24 cellular contexts compared by ENCODE assay signal in genomic region chr12:107435072-107435471, GRCh38.
"Had no signal": no experiment of that assay in that cellular context is flagged by ENCODE, and none has a peak within 500 bp of the region (broad histone marks: within the 10 kb centered on the region; RNA-seq: fewer than 3 reads in every experiment).

No MANE protein-coding gene starts in this region.

- H3K27me3 ChIP-seq: adrenal gland, breast epithelium, colonic mucosa, esophagus squamous epithelium, tibial artery, vagina had no signal

- H3K27ac Mint-ChIP-seq: activated naive CD4-positive, alpha-beta T cell treated with anti-CD3 and anti-CD28 coated beads, Interleukin-2, amount 50 U/mL, for 72 hours; activated T-cell treated with anti-CD3 and anti-CD28 coated beads, Interleukin-2, amount 50 U/mL, for 24 hours; effector memory CD8-positive, alpha-beta T cell; progenitor cell of endocrine pancreas had no signal

- H3K36me3 Mint-ChIP-seq: activated naive CD4-positive, alpha-beta T cell treated with anti-CD3 and anti-CD28 coated beads, Interleukin-2, amount 50 U/mL, for 72 hours had no signal

- H3K36me3 ChIP-seq: adrenal gland, breast epithelium, colonic mucosa, heart right ventricle, lower lobe of right lung, spleen, tibial artery, vagina had no signal

- H3K4me1 ChIP-seq: adrenal gland, breast epithelium, colonic mucosa, heart right ventricle, lower lobe of right lung, tibial artery, vagina had no signal

- H3K27ac ChIP-seq: adrenal gland, breast epithelium, colonic mucosa, dorsolateral prefrontal cortex, esophagus squamous epithelium, heart right ventricle, lower lobe of right lung, spleen, tibial artery, vagina had no signal

- H3K4me3 ChIP-seq: adrenal gland, breast epithelium, colonic mucosa, dorsolateral prefrontal cortex, esophagus squamous epithelium, heart right ventricle, lower lobe of right lung, spleen, tibial artery, vagina had no signal

- H3K9me3 ChIP-seq: adrenal gland, breast epithelium, colonic mucosa, esophagus squamous epithelium, heart right ventricle, lower lobe of right lung, spleen, tibial artery, vagina had no signal

- ATAC-seq: activated naive CD4-positive, alpha-beta T cell treated with anti-CD3 and anti-CD28 coated beads, Interleukin-2, amount 50 U/mL, for 72 hours; activated T-helper 17 cell treated with anti-CD3 and anti-CD28 coated beads, Interleukin-2, amount 50 U/mL, for 72 hours; effector memory CD8-positive, alpha-beta T cell; heart right ventricle; left lobe of liver; lower lobe of right lung; naive thymus-derived CD8-positive, alpha-beta T cell; stimulated activated naive CD8-positive, alpha-beta T cell treated with anti-CD3 and anti-CD28 coated beads, Interleukin-15, Interleukin-2, amounts not matched to agents 100 U/mL and 50 U/mL, for 24 hours had no signal

- H3K27me3 Mint-ChIP-seq: activated T-cell treated with anti-CD3 and anti-CD28 coated beads, Interleukin-2, amount 50 U/mL, for 24 hours; activated T-helper 17 cell treated with anti-CD3 and anti-CD28 coated beads, Interleukin-2, amount 50 U/mL, for 72 hours; central memory CD8-positive, alpha-beta T cell; effector memory CD8-positive, alpha-beta T cell; naive thymus-derived CD8-positive, alpha-beta T cell had no signal

- H3K9me3 Mint-ChIP-seq: activated naive CD4-positive, alpha-beta T cell treated with anti-CD3 and anti-CD28 coated beads, Interleukin-2, amount 50 U/mL, for 72 hours; activated T-cell treated with anti-CD3 and anti-CD28 coated beads, Interleukin-2, amount 50 U/mL, for 24 hours; activated T-helper 17 cell treated with anti-CD3 and anti-CD28 coated beads, Interleukin-2, amount 50 U/mL, for 72 hours; central memory CD8-positive, alpha-beta T cell; effector memory CD8-positive, alpha-beta T cell; naive thymus-derived CD8-positive, alpha-beta T cell had no signal

- DNase-seq: activated CD4-positive, alpha-beta T cell treated with anti-CD3 and anti-CD28 coated beads, Interleukin-2, amount 50 U/mL, for 4 hours; activated CD8-positive, alpha-beta memory T cell treated with anti-CD3 and anti-CD28 coated beads for 24 hours; activated CD8-positive, alpha-beta memory T cell treated with anti-CD3 and anti-CD28 coated beads, Interleukin-2, amount 50 U/mL, for 4 hours; activated T-cell treated with anti-CD3 and anti-CD28 coated beads, Interleukin-2, amount 50 U/mL, for 24 hours; adrenal gland; colonic mucosa; dorsolateral prefrontal cortex; effector memory CD8-positive, alpha-beta T cell; esophagus squamous epithelium; heart right ventricle; lower lobe of right lung; naive thymus-derived CD8-positive, alpha-beta T cell; spleen; stimulated activated CD4-positive, alpha-beta T cell treated with anti-CD3 and anti-CD28 coated beads, Interleukin-4, amount 100 ng/mL, for 1 hour; stimulated activated naive CD8-positive, alpha-beta T cell treated with anti-CD3 and anti-CD28 coated beads, Interleukin-15, Interleukin-2, amounts not matched to agents 100 U/mL and 50 U/mL, for 24 hours; T-helper 1 cell; tibial artery had no signal

- H3K4me3 Mint-ChIP-seq: activated T-cell treated with anti-CD3 and anti-CD28 coated beads, Interleukin-2, amount 50 U/mL, for 24 hours; activated T-helper 17 cell treated with anti-CD3 and anti-CD28 coated beads, Interleukin-2, amount 50 U/mL, for 72 hours; central memory CD8-positive, alpha-beta T cell; effector memory CD8-positive, alpha-beta T cell; naive thymus-derived CD8-positive, alpha-beta T cell had no signal
